8 cellular contexts compared by ENCODE assay signal in the genomic region with DNA sequence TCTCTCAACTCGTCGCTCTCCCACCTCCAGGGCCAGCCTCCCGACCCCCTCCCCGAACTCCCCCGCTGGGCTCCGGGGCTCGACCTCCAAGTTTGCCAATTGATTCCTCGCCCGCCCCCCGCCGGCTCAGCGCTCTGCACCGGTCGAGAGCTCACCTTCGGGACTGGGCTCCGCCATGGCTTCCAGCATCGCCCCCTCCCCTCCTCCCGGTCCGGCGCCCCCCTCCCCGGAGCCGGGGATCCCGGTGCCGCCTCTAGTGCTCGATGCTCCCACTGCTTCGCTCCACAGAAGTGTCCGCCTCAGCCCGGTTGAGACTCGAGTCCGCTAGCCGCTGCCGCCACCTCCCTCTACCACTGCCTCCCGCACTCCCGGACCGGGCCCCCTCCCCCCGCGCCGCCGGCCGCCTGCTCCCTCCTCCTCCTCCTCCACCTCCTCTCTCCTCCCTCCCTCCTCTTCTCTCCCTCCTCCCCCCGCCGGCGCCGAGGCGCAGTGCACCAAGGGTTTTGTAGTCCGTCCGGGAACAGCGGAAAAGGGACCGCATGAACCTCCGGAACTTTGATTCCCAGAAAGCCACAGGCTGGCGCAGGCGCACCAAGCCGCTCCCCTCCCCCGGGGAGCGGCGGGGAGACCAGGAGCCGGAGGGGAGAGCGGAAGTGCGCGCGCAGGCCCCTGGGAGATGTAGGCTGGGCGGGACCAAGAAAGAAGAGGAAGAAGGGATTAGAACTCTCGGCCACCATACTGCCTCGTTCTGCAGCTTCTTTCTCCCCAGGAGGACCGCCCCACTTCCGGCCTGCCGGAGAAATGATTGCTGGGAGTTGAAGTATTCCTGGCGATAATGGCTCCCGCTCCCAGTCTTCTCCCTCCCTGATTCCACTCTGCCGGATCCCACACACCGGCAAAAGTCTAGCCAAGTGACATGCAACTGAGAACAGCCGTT. TPM values are rescaled to one million over a fixed set of nuclear protein-coding genes. Genes with fewer than 3 reads are reported as not detected.
DNase-seq lines count a peak whose midpoint lies in the region; ATAC-seq and TF ChIP-seq lines count a peak whose summit lies in the region.

Gene PHF23 (minus strand): TSS at position 367 of the 937 bp plus-strand sequence. CDS start 178 bp downstream, at position 189.

- no peaks in the 10 kb centered on the region for H3K27me3 Mint-ChIP-seq in activated T-cell treated with anti-CD3 and anti-CD28 coated beads, Interleukin-2, amount 50 U/mL, for 4 hours (ENCODE audit: low read depth)

- H3K27me3 ChIP-seq in Panc1 (ENCODE audit: control insufficient read depth, insufficient read depth, low read length) = no peaks in the 10 kb centered on the region
- no peaks in the 10 kb centered on the region for H3K27me3 ChIP-seq in mucosa of rectum (ENCODE audit: control insufficient read depth in 2 of 2, insufficient read depth in 2 of 2, low read length in 2 of 2)

- H3K4me1 Mint-ChIP-seq in activated T-cell treated with anti-CD3 and anti-CD28 coated beads, Interleukin-2, amount 50 U/mL, for 4 hours (ENCODE audit: low read depth) = peaks cover 59% of the 10 kb centered on the region

- peak within 1 kb of the TSS; percentile 98 for H3K4me3 Mint-ChIP-seq in activated T-cell treated with anti-CD3 and anti-CD28 coated beads, Interleukin-2, amount 50 U/mL, for 4 hours

- peak; percentile 99 for DNase-seq in DMS 273 (lab: John Stamatoyannopoulos, UW; ENCODE audit: unreplicated experiment)
- peak; percentile 84 for DNase-seq in KG1 (lab: John Stamatoyannopoulos, UW)
- DNase-seq in Panc1 (ENCODE audit: low read depth, low spot score) = peak; percentile 97
- DNase-seq in activated T-cell treated with anti-CD3 and anti-CD28 coated beads, Interleukin-2, amount 50 U/mL, for 4 hours = peak; percentile 97
- DNase-seq in erythroblast (lab: John Stamatoyannopoulos, UW) = peak; percentile 99 to 100
- peak; percentile 97 for DNase-seq in stimulated activated CD8-positive, alpha-beta memory T cell treated with anti-CD3 and anti-CD28 coated beads, Interleukin-4, amount 100 ng/mL, for 48 hours

- H3K36me3 ChIP-seq in Panc1 (ENCODE audit: control insufficient read depth, insufficient read depth, low read length) (peaks cover 10% of the 10 kb centered on the region), mucosa of rectum (ENCODE audit: control insufficient read depth in 2 of 2, insufficient read depth in 2 of 2, low read length in 2 of 2) (peaks cover 19 to 33% of the 10 kb centered on the region in 2 donors)

- intact Hi-C loops in Panc1 (cut with micrococcal nuclease; ENCODE audit: unreplicated experiment) = no loop called here

- POLR2A ChIA-PET in Panc1 (lab: Charles Lee) = interaction anchor here (0.5 to 0.6 kb wide), 2 partner anchors 27 to 167 kb away, joined by 3 to 5 read pairs; no protein-coding TSS in a partner anchor

- H3K4me3 ChIP-seq in Panc1 (ENCODE audit: low read depth in 2 of 2, low read length in 2 of 2) (peak within 1 kb of the TSS; percentile 87 to 92), mucosa of rectum (ENCODE audit: low read length in 2 of 2) (peak within 1 kb of the TSS; percentile 87 to 99)

- H3K9ac ChIP-seq in mucosa of rectum (ENCODE audit: low read depth in 1 of 2, low read length in 2 of 2) = peak within 1 kb of the TSS; percentile 98

- in situ Hi-C loops in Panc1 (cut with HindIII; ENCODE audit: low pct_unique_long_range_greater_than_20kb, low sequenced_read_pairs) = no loop called here

- H3K9me3 ChIP-seq in Panc1 (ENCODE audit: control insufficient read depth, insufficient read depth, low read depth, low read length) (no peaks in the 10 kb centered on the region), mucosa of rectum (ENCODE audit: control insufficient read depth in 2 of 2, low read length in 2 of 2) (no peaks in the 10 kb centered on the region)

- peak within 1 kb of the TSS; percentile 99 for H3K27ac ChIP-seq in Panc1 (ENCODE audit: low read length)
- peak within 1 kb of the TSS; percentile 89 to 97 for H3K27ac ChIP-seq in mucosa of rectum (ENCODE audit: low read depth in 2 of 2, low read length in 2 of 2)

- peak; percentile 41 for ATAC-seq in GM21619 (IDR thresholded peaks at IDR 0.05; ENCODE audit: unreplicated experiment)
- peak; percentile 75 for ATAC-seq in Panc1
- peak; percentile 63 to 70 for ATAC-seq in activated T-cell treated with anti-CD3 and anti-CD28 coated beads, Interleukin-2, amount 50 U/mL, for 4 hours

- CTCF ChIA-PET in Panc1 (lab: Charles Lee) = interaction anchor here (0.6 kb wide), 1 partner anchor 94 kb away, joined by 9 read pairs; no protein-coding TSS in a partner anchor

- H3K9me3 Mint-ChIP-seq in activated T-cell treated with anti-CD3 and anti-CD28 coated beads, Interleukin-2, amount 50 U/mL, for 4 hours = no peaks in the 10 kb centered on the region

- peaks cover 26% of the 10 kb centered on the region for H3K36me3 Mint-ChIP-seq in activated T-cell treated with anti-CD3 and anti-CD28 coated beads, Interleukin-2, amount 50 U/mL, for 4 hours (ENCODE audit: insufficient read depth)

- TF ChIP-seq POLR2A in erythroblast (IDR thresholded peaks at IDR 0.05; ENCODE audit: low read length) = peak; percentile 61

- no TSS peak for BruUV-seq in Panc1 (replicated peaks; lab: Mats Ljungman, UMichigan)

- no peak for TF ChIP-seq CTCF in Panc1 (IDR thresholded peaks at IDR 0.05)

- H3K4me1 ChIP-seq in Panc1 (ENCODE audit: control insufficient read depth, insufficient read depth, low read length) (peaks cover 43% of the 10 kb centered on the region), mucosa of rectum (ENCODE audit: control insufficient read depth in 2 of 2, insufficient read depth in 2 of 2, low read length in 2 of 2) (peaks cover 38 to 40% of the 10 kb centered on the region in 2 donors)

RNA-seq across cellular contexts. Expression of gene PHF23, which starts in this region (rescaled TPM):
- 69.3 TPM for total RNA-seq in Panc1 (2021; ENCODE audit: unreplicated experiment)
- polyA plus RNA-seq in Panc1 (2012; ENCODE audit: insufficient read length) = 68.6 TPM
- 10 to 100 TPM; 42.6 to 47.6 (median 43.0) TPM for total RNA-seq in activated T-cell treated with anti-CD3 and anti-CD28 coated beads, Interleukin-2, amount 50 U/mL, for 4 hours

Comparison
In these comparisons a context has a peak if more than half of its experiments do, and no peak if none do; other contexts are left out.
1. Peak in every context shown above with its lines: DNase-seq, ATAC-seq, H3K4me3 ChIP-seq and H3K27ac ChIP-seq.